ENCODE assay signal across 27 cellular contexts in the genomic region with DNA sequence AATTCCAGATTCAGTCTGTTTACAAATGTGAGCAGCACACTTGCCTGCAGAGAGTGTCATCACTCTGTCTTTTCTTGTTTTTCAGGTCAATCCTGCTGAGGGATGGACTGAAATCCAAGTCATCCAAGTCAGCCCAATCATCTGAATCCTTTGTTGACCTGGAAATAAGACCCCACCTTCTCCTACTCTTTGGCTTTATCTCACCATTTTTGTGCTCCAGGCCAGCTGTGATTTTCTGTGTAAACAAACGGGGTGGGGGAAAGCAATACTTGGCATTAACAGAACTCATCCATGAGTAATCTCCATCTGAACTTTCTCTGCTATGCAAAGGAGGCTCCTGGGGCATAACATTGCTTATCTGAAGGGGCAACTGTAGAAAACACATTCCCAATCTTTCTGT. TPM values are rescaled to one million over a fixed set of nuclear protein-coding genes. Genes with fewer than 3 reads are reported as not detected.
DNase-seq lines count a peak whose midpoint lies in the region; ATAC-seq, FAIRE-seq and TF ChIP-seq lines count a peak whose summit lies in the region.
"Had no signal": no experiment of that assay in that cellular context is flagged by ENCODE, and none has a peak within 500 bp of the region (broad histone marks: within the 10 kb centered on the region; RNA-seq: fewer than 3 reads in every experiment).

No MANE protein-coding gene starts in this region.

- no peak overlapping the region for H3K4me2 ChIP-seq in IMR-90 (ENCODE audit: low read depth, low read length)
- H3K4me2 ChIP-seq: neural progenitor cell had no signal

- no peak overlapping the region for H3K14ac ChIP-seq in IMR-90 (replicated peaks; ENCODE audit: low read depth, low read length)

- BruUV-seq in IMR-90 (replicated peaks; lab: Mats Ljungman, UMichigan), result no TSS peak

- no peak for TF ChIP-seq POLR2A in IMR-90 (IDR thresholded peaks at IDR 0.05; ENCODE audit: low read depth, low read length)

- WGBS in IMR-90 (ENCODE audit: extremely low coverage in 2 of 2, insufficient read length in 1 of 2), 2 experiments, result no CpG with 5 or more reads among the region's 1 CpG

- H2AK9ac ChIP-seq in IMR-90 (replicated peaks; ENCODE audit: low read depth, low read length, poor library complexity), result no peak overlapping the region

- peak overlapping the region; percentile 10; the same call in 1 of the 2 replicates for H3K27ac ChIP-seq in IMR-90 (ENCODE audit: insufficient read depth, low read length)
- H3K27ac ChIP-seq: brain microvascular endothelial cell, HL-60, neural progenitor cell, psoas muscle, transverse colon had no signal

- no peak overlapping the region for H2AFZ ChIP-seq in IMR-90 (replicated peaks; ENCODE audit: low read length, poor library complexity)
- H2AFZ ChIP-seq: neural progenitor cell had no signal

- CTCF ChIA-PET in IMR-90 (lab: Yijun Ruan, JAX), result interaction anchor here (0.8 kb wide), 1 partner anchor 30 kb away, joined by 3 read pairs; no protein-coding TSS in a partner anchor
- CTCF ChIA-PET in activated CD4-positive, alpha-beta memory T cell treated with anti-CD3 and anti-CD28 coated beads, Interleukin-2, amount 10 ng/mL, durations not matched to agents 7 days and 5 days (lab: Charles Lee), result interaction anchor here (0.8 kb wide), 1 partner anchor 16 kb away, joined by 4 read pairs; a partner anchor contains a TSS
- CTCF ChIA-PET in activated CD4-positive, alpha-beta T cell treated with anti-CD3 and anti-CD28 coated beads, Interleukin-2, amount 10 ng/mL, durations not matched to agents 7 days and 5 days (lab: Charles Lee), result interaction anchor here (0.9 kb wide), 1 partner anchor 16 kb away, joined by 3 read pairs; no protein-coding TSS in a partner anchor

- no peak overlapping the region for H2BK20ac ChIP-seq in IMR-90 (ENCODE audit: low read depth, low read length)

- H3K4me3 ChIP-seq in IMR-90 (ENCODE audit: insufficient read depth, low read depth, low read length) (no peak overlapping the region), bronchial epithelial cell (ENCODE audit: low read depth, low read length) (no peak overlapping the region), mucosa of descending colon (no peak overlapping the region)
- H3K4me3 ChIP-seq: GM12878, neural progenitor cell, psoas muscle, skin epidermis, transverse colon had no signal

- H3K18ac ChIP-seq in IMR-90 (ENCODE audit: low read depth, low read length), result peak overlapping the region; percentile 80; the same call in 1 of the 2 replicates

- H3K9me3 ChIP-seq in IMR-90 (ENCODE audit: control insufficient read depth, insufficient read depth, low read length) (no peaks in the 10 kb centered on the region), mucosa of descending colon (no peaks in the 10 kb centered on the region)
- H3K9me3 ChIP-seq: psoas muscle, transverse colon had no signal

- no peak overlapping the region for H2BK15ac ChIP-seq in IMR-90 (ENCODE audit: low read depth, low read length)

- H2BK5ac ChIP-seq in IMR-90 (ENCODE audit: low read depth, low read length, poor library complexity, severe bottlenecking), result peak overlapping the region; percentile 32

- H3K9me1 ChIP-seq in IMR-90 (ENCODE audit: insufficient read depth, low read length), result peaks cover 5% of the 10 kb centered on the region

- H3K4me1 Mint-ChIP-seq in activated CD4-positive, alpha-beta memory T cell treated with anti-CD3 and anti-CD28 coated beads, Interleukin-2, amount 10 ng/mL, durations not matched to agents 7 days and 5 days, result no peaks in the 10 kb centered on the region
- no peaks in the 10 kb centered on the region for H3K4me1 Mint-ChIP-seq in activated CD4-positive, alpha-beta T cell treated with anti-CD3 and anti-CD28 coated beads, Interleukin-2, amount 10 ng/mL, durations not matched to agents 7 days and 5 days
- H3K4me1 Mint-ChIP-seq: activated naive CD8-positive, alpha-beta T cell treated with anti-CD3 and anti-CD28 coated beads for 36 hours; neural progenitor cell had no signal

- H4K20me1 ChIP-seq in IMR-90 (ENCODE audit: insufficient read depth, low read length), result no peaks in the 10 kb centered on the region

- H3K4me3 Mint-ChIP-seq in activated CD4-positive, alpha-beta memory T cell treated with anti-CD3 and anti-CD28 coated beads, Interleukin-2, amount 10 ng/mL, durations not matched to agents 7 days and 5 days, result no peak overlapping the region
- H3K4me3 Mint-ChIP-seq in activated CD4-positive, alpha-beta T cell treated with anti-CD3 and anti-CD28 coated beads, Interleukin-2, amount 10 ng/mL, durations not matched to agents 7 days and 5 days, result no peak overlapping the region
- H3K4me3 Mint-ChIP-seq: activated naive CD8-positive, alpha-beta T cell treated with anti-CD3 and anti-CD28 coated beads for 36 hours; CD4-positive, alpha-beta T cell; IgD-negative memory B cell; neural progenitor cell had no signal

- H3K4ac ChIP-seq in IMR-90 (ENCODE audit: low read depth, low read length), result no peak overlapping the region

- intact Hi-C loops in IMR-90 (cut with micrococcal nuclease) (no loop called here), mucosa of descending colon (cut with DNase I, micrococcal nuclease) (no loop called here)

- H2BK120ac ChIP-seq in IMR-90 (ENCODE audit: low read depth, low read length), result no peak overlapping the region

- H3K4me1 ChIP-seq in IMR-90 (ENCODE audit: control insufficient read depth, insufficient read depth, low read length) (peaks cover 13% of the 10 kb centered on the region), mucosa of descending colon (ENCODE audit: low read depth) (no peaks in the 10 kb centered on the region)
- H3K4me1 ChIP-seq: neural progenitor cell, psoas muscle had no signal

- peak; percentile 80 for ATAC-seq in IMR-90 (ENCODE audit: low read depth)
- no peak for ATAC-seq in mucosa of descending colon
- ATAC-seq: GM12878, left colon, psoas muscle, Right ventricle myocardium inferior had no signal

- no peak for TF ChIP-seq CTCF in IMR-90 (conservative IDR thresholded peaks at IDR 0.05; ENCODE audit: low read depth, low read length)
- TF ChIP-seq CTCF in bronchial epithelial cell (IDR thresholded peaks at IDR 0.05; ENCODE audit: insufficient read depth, low read length, severe bottlenecking), result no peak
- no peak for TF ChIP-seq CTCF in mucosa of descending colon (IDR thresholded peaks at IDR 0.05)

- H2AK5ac ChIP-seq in IMR-90 (ENCODE audit: low read depth, low read length), result no peak overlapping the region

- dilution Hi-C loops in IMR-90 (cut with HindIII; ENCODE audit: low sequenced_read_pairs, unreplicated experiment), result no loop called here

- no peak overlapping the region; the same call in 1 of the 2 replicates for H4K5ac ChIP-seq in IMR-90 (ENCODE audit: low read depth, low read length)

- H4K8ac ChIP-seq in IMR-90 (ENCODE audit: low read depth in 2 of 2, low read length in 2 of 2), result no peak overlapping the region

- H3K27ac Mint-ChIP-seq in activated CD4-positive, alpha-beta memory T cell treated with anti-CD3 and anti-CD28 coated beads, Interleukin-2, amount 10 ng/mL, durations not matched to agents 7 days and 5 days, result no peak overlapping the region
- no peak overlapping the region for H3K27ac Mint-ChIP-seq in activated CD4-positive, alpha-beta T cell treated with anti-CD3 and anti-CD28 coated beads, Interleukin-2, amount 10 ng/mL, durations not matched to agents 7 days and 5 days
- H3K27ac Mint-ChIP-seq: activated naive CD8-positive, alpha-beta T cell treated with anti-CD3 and anti-CD28 coated beads for 36 hours; activated T-helper 2 cell treated with anti-CD3 and anti-CD28 coated beads, Interferon-gamma antibody, Interleukin-2, Interleukin-4, amounts not matched to agents 10 μg/mL and 5 μg/mL and 100 μg/mL, durations not matched to agents 14 hours and 24 hours and 36 hours; CD4-positive, alpha-beta T cell; IgD-negative memory B cell; neural progenitor cell had no signal

- no peaks in the 10 kb centered on the region for H3K27me3 ChIP-seq in IMR-90 (ENCODE audit: control insufficient read depth, insufficient read depth, low read length)
- H3K27me3 ChIP-seq in bronchial epithelial cell (ENCODE audit: control insufficient read depth, insufficient read depth, low read length), result no peaks in the 10 kb centered on the region
- H3K27me3 ChIP-seq: brain microvascular endothelial cell, neural progenitor cell, transverse colon had no signal

- no peak overlapping the region for H4K91ac ChIP-seq in IMR-90 (ENCODE audit: insufficient read depth, low read depth, low read length)

- no peak for FAIRE-seq in bronchial epithelial cell (lab: Jason Lieb, UNC)
- FAIRE-seq: GM12878, GM19239 had no signal

- H3K9me3 Mint-ChIP-seq in activated CD4-positive, alpha-beta memory T cell treated with anti-CD3 and anti-CD28 coated beads, Interleukin-2, amount 10 ng/mL, durations not matched to agents 7 days and 5 days, result no peaks in the 10 kb centered on the region
- H3K9me3 Mint-ChIP-seq in activated CD4-positive, alpha-beta T cell treated with anti-CD3 and anti-CD28 coated beads, Interleukin-2, amount 10 ng/mL, durations not matched to agents 7 days and 5 days, result no peaks in the 10 kb centered on the region
- H3K9me3 Mint-ChIP-seq: activated naive CD8-positive, alpha-beta T cell treated with anti-CD3 and anti-CD28 coated beads for 36 hours; activated T-helper 2 cell treated with anti-CD3 and anti-CD28 coated beads, Interferon-gamma antibody, Interleukin-2, Interleukin-4, amounts not matched to agents 10 μg/mL and 5 μg/mL and 100 μg/mL, durations not matched to agents 14 hours and 24 hours and 36 hours; CD4-positive, alpha-beta T cell; IgD-negative memory B cell; neural progenitor cell had no signal

- H3K79me1 ChIP-seq in IMR-90 (ENCODE audit: low read depth in 1 of 2, low read length in 2 of 2), result peaks cover 0 to 3% of the 10 kb centered on the region in 2 experiments; a peak in 1 of 4 replicates

- peaks cover 44% of the 10 kb centered on the region for H3K36me3 Mint-ChIP-seq in activated CD4-positive, alpha-beta memory T cell treated with anti-CD3 and anti-CD28 coated beads, Interleukin-2, amount 10 ng/mL, durations not matched to agents 7 days and 5 days (ENCODE audit: low read depth)
- peaks cover 30% of the 10 kb centered on the region for H3K36me3 Mint-ChIP-seq in activated CD4-positive, alpha-beta T cell treated with anti-CD3 and anti-CD28 coated beads, Interleukin-2, amount 10 ng/mL, durations not matched to agents 7 days and 5 days (ENCODE audit: low read depth)
- H3K36me3 Mint-ChIP-seq: activated naive CD8-positive, alpha-beta T cell treated with anti-CD3 and anti-CD28 coated beads for 36 hours had no signal

- H3K23ac ChIP-seq in IMR-90 (ENCODE audit: low read depth, low read length), result no peak overlapping the region

- no peak overlapping the region for H3K56ac ChIP-seq in IMR-90 (ENCODE audit: extremely low read depth, insufficient read depth, low read length)

- DNase-seq in AG08396 (ENCODE audit: low spot score) (peak; percentile 11), IMR-90 (peak; percentile 55), bronchial epithelial cell (ENCODE audit: low read depth) (peak; percentile 43), islet precursor cell (peak; percentile 65), NCI-H128 (lab: John Stamatoyannopoulos, UW; ENCODE audit: unreplicated experiment) (no peak), mucosa of descending colon (no peak)
- DNase-seq in activated CD4-positive, alpha-beta memory T cell treated with anti-CD3 and anti-CD28 coated beads, Interleukin-2, amount 10 ng/mL, durations not matched to agents 7 days and 5 days, result no peak
- no peak for DNase-seq in activated CD4-positive, alpha-beta T cell treated with anti-CD3 and anti-CD28 coated beads, Interleukin-2, amount 10 ng/mL, durations not matched to agents 7 days and 5 days
- DNase-seq: activated CD4-positive, alpha-beta T cell treated with anti-CD3 and anti-CD28 coated beads for 48 hours; activated naive CD8-positive, alpha-beta T cell treated with anti-CD3 and anti-CD28 coated beads for 36 hours; brain microvascular endothelial cell; CD4-positive, alpha-beta T cell; left colon; NCI-H187 treated with DMSO at 0.1 percent for 48 hours; NCI-H510A treated with DMSO at 0.1 percent for 48 hours; psoas muscle; stimulated activated naive CD4-positive, alpha-beta T cell treated with Interleukin-2 at 50 U/mL for 16 hours; SW 1271; transverse colon had no signal

- no peak overlapping the region for H3K9ac ChIP-seq in IMR-90 (ENCODE audit: low read depth, low read length)
- H3K9ac ChIP-seq: neural progenitor cell had no signal

- no peak for TF ChIP-seq RAD21 in IMR-90 (IDR thresholded peaks at IDR 0.05; ENCODE audit: low read length)

- no peaks in the 10 kb centered on the region for H3K27me3 Mint-ChIP-seq in activated CD4-positive, alpha-beta memory T cell treated with anti-CD3 and anti-CD28 coated beads, Interleukin-2, amount 10 ng/mL, durations not matched to agents 7 days and 5 days
- H3K27me3 Mint-ChIP-seq in activated CD4-positive, alpha-beta T cell treated with anti-CD3 and anti-CD28 coated beads, Interleukin-2, amount 10 ng/mL, durations not matched to agents 7 days and 5 days, result no peaks in the 10 kb centered on the region
- H3K27me3 Mint-ChIP-seq: activated naive CD8-positive, alpha-beta T cell treated with anti-CD3 and anti-CD28 coated beads for 36 hours; CD4-positive, alpha-beta T cell; IgD-negative memory B cell had no signal

- POLR2A ChIA-PET in IMR-90 (lab: Charles Lee; ENCODE audit: unreplicated experiment), result no interaction called here
- POLR2A ChIA-PET in activated CD4-positive, alpha-beta memory T cell treated with anti-CD3 and anti-CD28 coated beads, Interleukin-2, amount 10 ng/mL, durations not matched to agents 7 days and 5 days (lab: Charles Lee), result no interaction called here
- POLR2A ChIA-PET in activated CD4-positive, alpha-beta T cell treated with anti-CD3 and anti-CD28 coated beads, Interleukin-2, amount 10 ng/mL, durations not matched to agents 7 days and 5 days (lab: Charles Lee), result no interaction called here

- in situ Hi-C loops in IMR-90 (cut with MboI; ENCODE audit: low sequenced_read_pairs), result no loop called here

- peaks cover 26% of the 10 kb centered on the region for H3K36me3 ChIP-seq in IMR-90 (ENCODE audit: control insufficient read depth, insufficient read depth, low read length)
- H3K36me3 ChIP-seq in bronchial epithelial cell (ENCODE audit: control insufficient read depth, insufficient read depth, low read length), result peaks cover 7% of the 10 kb centered on the region
- H3K36me3 ChIP-seq in mucosa of descending colon (ENCODE audit: low read depth), result peaks cover 17% of the 10 kb centered on the region

RNA-seq across cellular contexts. Expression of a gene that starts 16.9 kb away (rescaled TPM):
- total RNA-seq in IMR-90 (2012; rRNA removed), result 26.9 and 35.8 TPM in 2 replicates
- 29.6 and 35.6 TPM in 2 replicates for polyA plus RNA-seq in IMR-90 (2012; rRNA removed)
- polyA plus RNA-seq in IMR-90 (2012; cell fraction: cytosol; rRNA removed), result 7.6 and 12.7 TPM in 2 replicates
- polyA plus RNA-seq in IMR-90 (2012; cell fraction: nucleus; rRNA removed; ENCODE audit: low replicate concordance), result 4.2 and 41.9 TPM in 2 replicates
- total RNA-seq in bronchial epithelial cell, result 10.8 and 26.8 TPM in 2 replicates
- 10 to 100 TPM; 13.0 TPM for total RNA-seq in activated CD4-positive, alpha-beta memory T cell treated with anti-CD3 and anti-CD28 coated beads, Interleukin-2, amount 10 ng/mL, durations not matched to agents 7 days and 5 days
- 1 to 10 TPM; 4.8 to 6.1 TPM for total RNA-seq in activated CD4-positive, alpha-beta T cell treated with anti-CD3 and anti-CD28 coated beads, Interleukin-2, amount 10 ng/mL, durations not matched to agents 7 days and 5 days
- 10 to 100 TPM in 2 of 3 donors, 1 to 10 TPM in 1; 8.3 to 15.5 (median 14.7) TPM for total RNA-seq in mucosa of descending colon

RNA-seq across cellular contexts. Expression of a gene that starts 49.6 kb away (rescaled TPM):
- total RNA-seq in IMR-90 (2012; rRNA removed) (11.1 and 12.8 TPM in 2 replicates), bronchial epithelial cell (1.8 and 2.7 TPM in 2 replicates), mucosa of descending colon (10 to 100 TPM; 17.6 to 23.3 (median 18.7) TPM)
- polyA plus RNA-seq in IMR-90 (2012; rRNA removed), result 8.5 and 9.4 TPM in 2 replicates
- polyA plus RNA-seq in IMR-90 (2012; cell fraction: cytosol; rRNA removed), result 3.1 and 3.8 TPM in 2 replicates
- 2.9 and 10.5 TPM in 2 replicates for polyA plus RNA-seq in IMR-90 (2012; cell fraction: nucleus; rRNA removed; ENCODE audit: low replicate concordance)
- 10 to 100 TPM in 1 of 2 experiments, 1 to 10 TPM in 1; 9.9 to 10.5 TPM for total RNA-seq in activated CD4-positive, alpha-beta memory T cell treated with anti-CD3 and anti-CD28 coated beads, Interleukin-2, amount 10 ng/mL, durations not matched to agents 7 days and 5 days
- 1 to 10 TPM; 6.8 to 8.4 TPM for total RNA-seq in activated CD4-positive, alpha-beta T cell treated with anti-CD3 and anti-CD28 coated beads, Interleukin-2, amount 10 ng/mL, durations not matched to agents 7 days and 5 days

RNA-seq across cellular contexts. Expression of a gene that starts 53.2 kb away (rescaled TPM):
- total RNA-seq in IMR-90 (2012; rRNA removed) (36.1 and 49.6 TPM in 2 replicates), bronchial epithelial cell (29.0 and 31.2 TPM in 2 replicates), mucosa of descending colon (100 to 1,000 TPM in 1 of 3 donors, 10 to 100 TPM in 2; 80.3 to 100 (median 80.4) TPM)
- 65.9 and 82.8 TPM in 2 replicates for polyA plus RNA-seq in IMR-90 (2012; rRNA removed)
- 23.1 and 52.3 TPM in 2 replicates for polyA plus RNA-seq in IMR-90 (2012; cell fraction: cytosol; rRNA removed)
- 85.3 and 198 TPM in 2 replicates for polyA plus RNA-seq in IMR-90 (2012; cell fraction: nucleus; rRNA removed; ENCODE audit: low replicate concordance)
- total RNA-seq in activated CD4-positive, alpha-beta memory T cell treated with anti-CD3 and anti-CD28 coated beads, Interleukin-2, amount 10 ng/mL, durations not matched to agents 7 days and 5 days, result 10 to 100 TPM; 72.2 to 74.1 TPM
- 10 to 100 TPM; 72.9 to 88.1 TPM for total RNA-seq in activated CD4-positive, alpha-beta T cell treated with anti-CD3 and anti-CD28 coated beads, Interleukin-2, amount 10 ng/mL, durations not matched to agents 7 days and 5 days

Comparison
In these comparisons a context has a peak if more than half of its experiments do, and no peak if none do; other contexts are left out.
1. DNase-seq: peak in AG08396 (single experiment), IMR-90 (single experiment), bronchial epithelial cell (single experiment) and islet precursor cell (single experiment); none in NCI-H128 (single experiment), activated CD4-positive, alpha-beta memory T cell treated with anti-CD3 and anti-CD28 coated beads, Interleukin-2, amount 10 ng/mL, durations not matched to agents 7 days and 5 days (single experiment), activated CD4-positive, alpha-beta T cell treated with anti-CD3 and anti-CD28 coated beads, Interleukin-2, amount 10 ng/mL, durations not matched to agents 7 days and 5 days (single experiment) and mucosa of descending colon (0 of 3).